Comparison of ENCODE assay signal across 35 cellular contexts in genomic region chr2:174745142-174745541, GRCh38. TPM values are rescaled to one million over a fixed set of nuclear protein-coding genes. Genes with fewer than 3 reads are reported as not detected.
"Had no signal": no experiment of that assay in that cellular context is flagged by ENCODE, and none has a peak within 500 bp of the region (broad histone marks: within the 10 kb centered on the region; RNA-seq: fewer than 3 reads in every experiment).

No MANE protein-coding gene starts in this region.

- H3K36me3 ChIP-seq: ascending aorta, cardiac muscle cell had no signal

- DNase-seq: activated B cell treated with CpG ODN at 0.5 μM for 24 hours; activated CD4-positive, alpha-beta memory T cell treated with anti-CD3 and anti-CD28 coated beads, Interleukin-2, amount 10 ng/mL, durations not matched to agents 7 days and 5 days; activated CD4-positive, alpha-beta T cell treated with anti-CD3 and anti-CD28 coated beads for 4 hours; activated CD4-positive, alpha-beta T cell treated with anti-CD3 and anti-CD28 coated beads, Interleukin-2, amount 10 ng/mL, durations not matched to agents 7 days and 5 days; activated CD4-positive, alpha-beta T cell treated with anti-CD3 and anti-CD28 coated beads, Interleukin-2, amount 50 U/mL, for 48 hours; activated CD4-positive, CD25-positive, alpha-beta regulatory T cell treated with anti-CD3 and anti-CD28 coated beads, Interleukin-2, amount 50 U/mL, for 72 hours; activated CD8-positive, alpha-beta memory T cell treated with anti-CD3 and anti-CD28 coated beads for 24 hours; activated CD8-positive, alpha-beta memory T cell treated with anti-CD3 and anti-CD28 coated beads, Interleukin-2, amount 10 ng/mL, durations not matched to agents 7 days and 5 days; activated CD8-positive, alpha-beta memory T cell treated with anti-CD3 and anti-CD28 coated beads, Interleukin-2, amount 50 U/mL, for 48 hours; activated CD8-positive, alpha-beta T cell treated with anti-CD3 and anti-CD28 coated beads, Interleukin-2, amount 10 ng/mL, durations not matched to agents 7 days and 5 days; activated effector memory CD4-positive, alpha-beta T cell treated with Interleukin-2 at 50 U/mL for 16 hours; activated gamma-delta T cell; activated naive CD4-positive, alpha-beta T cell treated with anti-CD3 and anti-CD28 coated beads, Interleukin-2, amount 10 ng/mL, durations not matched to agents 7 days and 5 days; activated naive CD4-positive, alpha-beta T cell treated with Interleukin-2 at 50 U/mL for 16 hours; activated naive CD8-positive, alpha-beta T cell treated with anti-CD3 and anti-CD28 coated beads, Interleukin-2, amount 10 ng/mL, durations not matched to agents 7 days and 5 days; activated naive CD8-positive, alpha-beta T cell treated with anti-CD3 and anti-CD28 coated beads, Interleukin-2, amount 50 U/mL, for 24 hours; activated T-cell treated with anti-CD3 and anti-CD28 coated beads, Interleukin-2, amount 50 U/mL, for 24 hours; activated T-cell treated with anti-CD3 and anti-CD28 coated beads, Interleukin-2, amount 50 U/mL, for 48 hours; anterior cingulate cortex; caudate nucleus; cerebellar nuclear complex; T-helper 1 cell; T-helper 2 cell; T-helper 9 cell had no signal

- H3K27ac Mint-ChIP-seq: activated B cell treated with CpG ODN at 0.5 μM for 24 hours; activated CD4-positive, alpha-beta memory T cell treated with anti-CD3 and anti-CD28 coated beads, Interleukin-2, amount 10 ng/mL, durations not matched to agents 7 days and 5 days; activated CD4-positive, alpha-beta T cell treated with anti-CD3 and anti-CD28 coated beads, Interleukin-2, amount 10 ng/mL, durations not matched to agents 7 days and 5 days; activated CD8-positive, alpha-beta memory T cell treated with anti-CD3 and anti-CD28 coated beads, Interleukin-2, amount 10 ng/mL, durations not matched to agents 7 days and 5 days; activated CD8-positive, alpha-beta T cell treated with anti-CD3 and anti-CD28 coated beads, Interleukin-2, amount 10 ng/mL, durations not matched to agents 7 days and 5 days; activated naive CD4-positive, alpha-beta T cell treated with anti-CD3 and anti-CD28 coated beads, Interleukin-2, amount 10 ng/mL, durations not matched to agents 7 days and 5 days; activated naive CD4-positive, alpha-beta T cell treated with anti-CD3 and anti-CD28 coated beads, Interleukin-2, amount 50 U/mL, for 24 hours; activated naive CD8-positive, alpha-beta T cell; activated naive CD8-positive, alpha-beta T cell treated with anti-CD3 and anti-CD28 coated beads, Interleukin-2, amount 10 ng/mL, durations not matched to agents 7 days and 5 days; activated naive CD8-positive, alpha-beta T cell treated with anti-CD3 and anti-CD28 coated beads, Interleukin-2, amount 50 U/mL, for 24 hours; activated T-cell treated with anti-CD3 and anti-CD28 coated beads, Interleukin-2, amount 50 U/mL, for 24 hours; activated T-helper 2 cell treated with anti-CD3 and anti-CD28 coated beads, Interferon-gamma antibody, Interleukin-2, Interleukin-4, amounts not matched to agents 10 μg/mL and 5 μg/mL and 100 μg/mL, durations not matched to agents 14 hours and 24 hours and 36 hours; brain; T-helper 1 cell treated with Interleukin-12 subunit alpha and Interleukin-12 subunit beta and Interleukin-4 antibody, amounts not matched to agents 30 μg/mL and 1 μg/mL, for 36 hours; T-helper 2 cell treated with Interferon-gamma antibody and Interleukin-4, amounts not matched to agents 5 μg/mL and 100 μg/mL, for 36 hours had no signal

- ATAC-seq: activated CD8-positive, alpha-beta memory T cell treated with anti-CD3 and anti-CD28 coated beads, Interleukin-2, amount 10 ng/mL, durations not matched to agents 7 days and 5 days; activated CD8-positive, alpha-beta T cell treated with anti-CD3 and anti-CD28 coated beads, Interleukin-2, amount 10 ng/mL, durations not matched to agents 7 days and 5 days; activated naive CD8-positive, alpha-beta T cell treated with anti-CD3 and anti-CD28 coated beads, Interleukin-2, amount 50 U/mL, for 24 hours had no signal

- H3K4me3 ChIP-seq: ascending aorta, cardiac muscle cell had no signal

- H3K27ac ChIP-seq: ascending aorta, cardiac muscle cell, VCaP had no signal

- H3K4me1 ChIP-seq: ascending aorta had no signal

- H3K9me3 Mint-ChIP-seq: activated B cell treated with CpG ODN at 0.5 μM for 24 hours; activated CD4-positive, alpha-beta memory T cell treated with anti-CD3 and anti-CD28 coated beads, Interleukin-2, amount 10 ng/mL, durations not matched to agents 7 days and 5 days; activated CD4-positive, alpha-beta T cell treated with anti-CD3 and anti-CD28 coated beads, Interleukin-2, amount 10 ng/mL, durations not matched to agents 7 days and 5 days; activated naive CD4-positive, alpha-beta T cell treated with anti-CD3 and anti-CD28 coated beads, Interleukin-2, amount 10 ng/mL, durations not matched to agents 7 days and 5 days; activated naive CD4-positive, alpha-beta T cell treated with anti-CD3 and anti-CD28 coated beads, Interleukin-2, amount 50 U/mL, for 24 hours; activated naive CD8-positive, alpha-beta T cell treated with anti-CD3 and anti-CD28 coated beads, Interleukin-2, amount 10 ng/mL, durations not matched to agents 7 days and 5 days; activated naive CD8-positive, alpha-beta T cell treated with anti-CD3 and anti-CD28 coated beads, Interleukin-2, amount 50 U/mL, for 24 hours; activated T-cell treated with anti-CD3 and anti-CD28 coated beads, Interleukin-2, amount 50 U/mL, for 24 hours; activated T-helper 2 cell treated with anti-CD3 and anti-CD28 coated beads, Interferon-gamma antibody, Interleukin-2, Interleukin-4, amounts not matched to agents 10 μg/mL and 5 μg/mL and 100 μg/mL, durations not matched to agents 14 hours and 24 hours and 36 hours; central memory CD8-positive, alpha-beta T cell; T-helper 1 cell treated with Interleukin-12 subunit alpha and Interleukin-12 subunit beta and Interleukin-4 antibody, amounts not matched to agents 30 μg/mL and 1 μg/mL, for 36 hours; T-helper 2 cell treated with Interferon-gamma antibody and Interleukin-4, amounts not matched to agents 5 μg/mL and 100 μg/mL, for 36 hours had no signal

- H3K36me3 Mint-ChIP-seq: activated CD8-positive, alpha-beta memory T cell treated with anti-CD3 and anti-CD28 coated beads, Interleukin-2, amount 10 ng/mL, durations not matched to agents 7 days and 5 days; activated naive CD4-positive, alpha-beta T cell treated with anti-CD3 and anti-CD28 coated beads, Interleukin-2, amount 10 ng/mL, durations not matched to agents 7 days and 5 days; activated naive CD4-positive, alpha-beta T cell treated with anti-CD3 and anti-CD28 coated beads, Interleukin-2, amount 50 U/mL, for 24 hours; activated naive CD8-positive, alpha-beta T cell; activated naive CD8-positive, alpha-beta T cell treated with anti-CD3 and anti-CD28 coated beads, Interleukin-2, amount 10 ng/mL, durations not matched to agents 7 days and 5 days; brain had no signal

- H3K27me3 Mint-ChIP-seq: activated naive CD4-positive, alpha-beta T cell treated with anti-CD3 and anti-CD28 coated beads, Interleukin-2, amount 50 U/mL, for 24 hours; activated naive CD8-positive, alpha-beta T cell treated with anti-CD3 and anti-CD28 coated beads, Interleukin-2, amount 50 U/mL, for 24 hours; activated T-cell treated with anti-CD3 and anti-CD28 coated beads, Interleukin-2, amount 50 U/mL, for 24 hours; central memory CD8-positive, alpha-beta T cell had no signal

- H3K9me3 ChIP-seq: ascending aorta had no signal

- H3K27me3 ChIP-seq: ascending aorta, cardiac muscle cell had no signal

- H3K4me3 Mint-ChIP-seq: activated B cell treated with CpG ODN at 0.5 μM for 24 hours; activated CD4-positive, alpha-beta memory T cell treated with anti-CD3 and anti-CD28 coated beads, Interleukin-2, amount 10 ng/mL, durations not matched to agents 7 days and 5 days; activated CD4-positive, alpha-beta T cell treated with anti-CD3 and anti-CD28 coated beads, Interleukin-2, amount 10 ng/mL, durations not matched to agents 7 days and 5 days; activated CD8-positive, alpha-beta memory T cell treated with anti-CD3 and anti-CD28 coated beads, Interleukin-2, amount 10 ng/mL, durations not matched to agents 7 days and 5 days; activated CD8-positive, alpha-beta T cell treated with anti-CD3 and anti-CD28 coated beads, Interleukin-2, amount 10 ng/mL, durations not matched to agents 7 days and 5 days; activated naive CD4-positive, alpha-beta T cell treated with anti-CD3 and anti-CD28 coated beads, Interleukin-2, amount 10 ng/mL, durations not matched to agents 7 days and 5 days; activated naive CD4-positive, alpha-beta T cell treated with anti-CD3 and anti-CD28 coated beads, Interleukin-2, amount 50 U/mL, for 24 hours; activated naive CD8-positive, alpha-beta T cell; activated naive CD8-positive, alpha-beta T cell treated with anti-CD3 and anti-CD28 coated beads, Interleukin-2, amount 10 ng/mL, durations not matched to agents 7 days and 5 days; activated naive CD8-positive, alpha-beta T cell treated with anti-CD3 and anti-CD28 coated beads, Interleukin-2, amount 50 U/mL, for 24 hours; activated T-cell treated with anti-CD3 and anti-CD28 coated beads, Interleukin-2, amount 50 U/mL, for 24 hours; brain; central memory CD8-positive, alpha-beta T cell; T-helper 1 cell treated with Interleukin-12 subunit alpha and Interleukin-12 subunit beta and Interleukin-4 antibody, amounts not matched to agents 30 μg/mL and 1 μg/mL, for 36 hours; T-helper 2 cell treated with Interferon-gamma antibody and Interleukin-4, amounts not matched to agents 5 μg/mL and 100 μg/mL, for 36 hours had no signal

RNA-seq across cellular contexts. Expression of gene CHRNA1, which starts 19.1 kb away (rescaled TPM):
- total RNA-seq: activated B cell treated with CpG ODN at 0.5 μM for 24 hours; activated CD4-positive, alpha-beta memory T cell treated with anti-CD3 and anti-CD28 coated beads, Interleukin-2, amount 10 ng/mL, durations not matched to agents 7 days and 5 days; activated CD4-positive, alpha-beta T cell treated with anti-CD3 and anti-CD28 coated beads, Interleukin-2, amount 10 ng/mL, durations not matched to agents 7 days and 5 days; activated CD8-positive, alpha-beta memory T cell treated with anti-CD3 and anti-CD28 coated beads, Interleukin-2, amount 10 ng/mL, durations not matched to agents 7 days and 5 days; activated CD8-positive, alpha-beta T cell treated with anti-CD3 and anti-CD28 coated beads, Interleukin-2, amount 10 ng/mL, durations not matched to agents 7 days and 5 days; activated naive CD8-positive, alpha-beta T cell treated with anti-CD3 and anti-CD28 coated beads, Interleukin-2, amount 10 ng/mL, durations not matched to agents 7 days and 5 days; activated T-helper 2 cell treated with anti-CD3 and anti-CD28 coated beads, Interferon-gamma antibody, Interleukin-2, Interleukin-4, amounts not matched to agents 10 μg/mL and 5 μg/mL and 100 μg/mL, durations not matched to agents 14 hours and 24 hours and 36 hours; ascending aorta; bronchial epithelial cell had no signal
- polyA plus RNA-seq: cardiac muscle cell had no signal
